In the genomic region with DNA sequence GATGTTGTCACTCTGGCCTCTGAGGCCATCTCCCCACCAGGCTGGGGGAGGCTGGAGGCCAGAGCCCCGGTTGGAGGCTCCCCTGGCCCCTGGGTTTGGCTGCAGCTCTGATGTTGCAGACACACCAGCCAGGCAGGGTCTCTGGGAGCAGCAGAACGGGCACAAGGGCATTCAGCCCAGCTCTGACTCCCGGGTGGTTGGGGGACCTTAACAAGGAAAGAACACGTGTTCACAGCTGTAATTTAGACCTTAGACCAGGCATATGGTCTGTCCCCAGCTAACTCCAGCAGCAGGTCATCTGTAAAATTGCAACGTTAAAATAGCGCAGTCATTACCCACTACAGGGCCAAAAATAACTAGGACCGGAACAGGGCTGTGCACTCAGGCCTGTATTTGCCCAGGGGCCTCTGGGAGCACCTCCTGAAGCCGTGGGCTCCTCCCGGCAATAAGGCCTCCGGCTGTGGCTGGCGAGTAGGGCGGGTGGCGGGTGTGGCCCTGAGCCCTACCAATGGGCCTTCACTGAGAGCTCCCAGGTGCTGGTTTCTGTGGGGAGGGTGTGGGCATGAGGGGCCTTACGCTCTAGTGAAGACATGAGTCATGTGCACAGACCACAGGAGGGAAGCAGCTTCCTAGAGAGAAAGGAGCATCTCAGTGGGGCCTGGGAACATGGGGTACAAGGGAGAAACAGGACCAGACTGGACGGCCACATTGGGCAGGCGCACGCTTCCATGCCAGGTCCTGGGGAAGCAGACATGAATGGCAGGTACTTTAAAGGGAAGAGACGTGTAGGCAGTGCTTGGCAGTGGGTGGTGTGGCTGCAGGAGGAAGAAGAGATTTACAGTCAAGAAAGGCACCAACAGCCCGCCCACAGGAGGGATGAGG, we compare ENCODE assay signal across 8 cellular contexts. TPM values are rescaled to one million over a fixed set of nuclear protein-coding genes. Genes with fewer than 3 reads are reported as not detected.
A peak's percentile ranks its signal among the peaks of the same experiment; 100 is the strongest.
DNase-seq lines count a peak whose midpoint lies in the region; ATAC-seq and TF ChIP-seq lines count a peak whose summit lies in the region.

No MANE protein-coding gene starts in this region.

- 77% methylated on average over 11 of the region's 19 CpGs; no CpG with 5 or more reads in 1 of the 2 experiments for WGBS in IMR-90 (ENCODE audit: extremely low coverage in 2 of 2, insufficient read length in 1 of 2), 2 experiments
- no CpG with 5 or more reads among the region's 19 CpGs for WGBS in mesendoderm (ENCODE audit: extremely low coverage, insufficient coverage, low lambda C conversion rate)

- no TSS peak for BruUV-seq in IMR-90 (replicated peaks; lab: Mats Ljungman, UMichigan)
- no TSS peak for BruUV-seq in MCF 10A (replicated peaks; lab: Mats Ljungman, UMichigan)

- H2BK20ac ChIP-seq in IMR-90 (ENCODE audit: low read depth, low read length) = peak overlapping the region; percentile 4; the same call in 1 of the 2 replicates

- DNase-seq in EH (ENCODE audit: low read depth) (peak; percentile 61), IMR-90 (peak; percentile 39), UCSD-AML1 (lab: John Stamatoyannopoulos, UW; ENCODE audit: unreplicated experiment) (peak; percentile 86), MCF 10A (ENCODE audit: unreplicated experiment) (peak; percentile 78), thoracic aorta (ENCODE audit: low spot score) (no peak), mesendoderm (no peak)

- peak overlapping the region; percentile 53 for H3K14ac ChIP-seq in IMR-90 (replicated peaks; ENCODE audit: low read depth, low read length)

- peak overlapping the region; percentile 3 for H2AK9ac ChIP-seq in IMR-90 (replicated peaks; ENCODE audit: low read depth, low read length, poor library complexity)

- in situ Hi-C loops in IMR-90 (cut with MboI; ENCODE audit: low sequenced_read_pairs) = no loop called here

- H3K36me3 ChIP-seq in IMR-90 (ENCODE audit: control insufficient read depth, insufficient read depth, low read length) (no peaks in the 10 kb centered on the region; the same call in 1 of the 2 replicates), muscle layer of duodenum (ENCODE audit: control insufficient read depth in 1 of 2, insufficient read depth in 2 of 2, low read length in 2 of 2) (no peaks in the 10 kb centered on the region), thoracic aorta (no peaks in the 10 kb centered on the region), mesendoderm (ENCODE audit: control insufficient read depth, insufficient read depth, low read length) (peaks cover 2% of the 10 kb centered on the region)

- H3K9me3 ChIP-seq in IMR-90 (ENCODE audit: control insufficient read depth, insufficient read depth, low read length) = no peaks in the 10 kb centered on the region
- H3K9me3 ChIP-seq in muscle layer of duodenum (ENCODE audit: control insufficient read depth in 1 of 2, low read length in 2 of 2) = no peaks in the 10 kb centered on the region
- no peaks in the 10 kb centered on the region for H3K9me3 ChIP-seq in thoracic aorta

- peaks cover 6% of the 10 kb centered on the region for H3K36me3 Mint-ChIP-seq in MCF 10A (ENCODE audit: insufficient read depth, unreplicated experiment)

- no peak overlapping the region for H2BK5ac ChIP-seq in IMR-90 (ENCODE audit: low read depth, low read length, poor library complexity, severe bottlenecking)
- no peak overlapping the region for H2BK5ac ChIP-seq in mesendoderm (ENCODE audit: low read length)

- no peak overlapping the region for H2AFZ ChIP-seq in IMR-90 (replicated peaks; ENCODE audit: low read length, poor library complexity)

- no peaks in the 10 kb centered on the region for H3K27me3 ChIP-seq in IMR-90 (ENCODE audit: control insufficient read depth, insufficient read depth, low read length)
- no peaks in the 10 kb centered on the region for H3K27me3 ChIP-seq in muscle layer of duodenum (ENCODE audit: low read depth, low read length)
- no peaks in the 10 kb centered on the region for H3K27me3 ChIP-seq in thoracic aorta (replicated peaks; ENCODE audit: insufficient read depth)
- H3K27me3 ChIP-seq in mesendoderm (ENCODE audit: insufficient read depth, low read length, poor library complexity) = no peaks in the 10 kb centered on the region

- H3K79me2 ChIP-seq in mesendoderm (ENCODE audit: control insufficient read depth, insufficient read depth, low read length) = no peaks in the 10 kb centered on the region

- H3K79me1 ChIP-seq in IMR-90 (ENCODE audit: low read depth in 1 of 2, low read length in 2 of 2) (peaks cover 30 to 82% of the 10 kb centered on the region in 2 experiments), mesendoderm (ENCODE audit: low read length) (peaks cover 1% of the 10 kb centered on the region)

- peaks cover 18% of the 10 kb centered on the region for H3K9me1 ChIP-seq in IMR-90 (ENCODE audit: insufficient read depth, low read length)

- H3K23ac ChIP-seq in IMR-90 (ENCODE audit: low read depth, low read length) (no peak overlapping the region), mesendoderm (ENCODE audit: low read length) (no peak overlapping the region)

- peaks cover 19% of the 10 kb centered on the region; the same call in 1 of the 2 replicates for H4K20me1 ChIP-seq in IMR-90 (ENCODE audit: insufficient read depth, low read length)

- POLR2A ChIA-PET in IMR-90 (lab: Charles Lee; ENCODE audit: unreplicated experiment) (no interaction called here), MCF 10A (lab: Yijun Ruan, JAX) (interaction anchor here (0.6 to 1.2 kb wide), 2 partner anchors 119 to 269 kb away, joined by 3 read pairs; no protein-coding TSS in a partner anchor)

- peak overlapping the region; percentile 4; the same call in 1 of the 2 replicates for H2BK120ac ChIP-seq in IMR-90 (ENCODE audit: low read depth, low read length)
- H2BK120ac ChIP-seq in mesendoderm (ENCODE audit: low read depth, low read length) = no peak overlapping the region

- CTCF ChIA-PET in IMR-90 (lab: Yijun Ruan, JAX) (interaction anchor here (1.1 kb wide), 1 partner anchor 18 kb away, joined by 4 read pairs; no protein-coding TSS in a partner anchor), MCF 10A (lab: Yijun Ruan, JAX) (interaction anchor here (0.6 to 3.1 kb wide), 7 partner anchors 15 to 222 kb away, joined by 3 to 14 read pairs (median 3); no protein-coding TSS in a partner anchor)

- H3K4me1 ChIP-seq in IMR-90 (ENCODE audit: control insufficient read depth, insufficient read depth, low read length) (peaks cover 22% of the 10 kb centered on the region), muscle layer of duodenum (ENCODE audit: control insufficient read depth in 1 of 2, insufficient read depth in 2 of 2, low read length in 2 of 2) (peaks cover 11 to 39% of the 10 kb centered on the region in 2 donors), thoracic aorta (ENCODE audit: control insufficient read depth in 1 of 2, low read depth in 2 of 2) (peaks cover 58 to 97% of the 10 kb centered on the region in 2 donors), mesendoderm (ENCODE audit: control insufficient read depth, low read depth, low read length) (no peaks in the 10 kb centered on the region)

- peak overlapping the region; percentile 38; the same call in 1 of the 2 replicates for H4K91ac ChIP-seq in IMR-90 (ENCODE audit: insufficient read depth, low read depth, low read length)

- H3K4me2 ChIP-seq in IMR-90 (ENCODE audit: low read depth, low read length) = no peak overlapping the region
- no peak overlapping the region for H3K4me2 ChIP-seq in mesendoderm (ENCODE audit: low read length)

- H3K4me3 ChIP-seq in IMR-90 (ENCODE audit: insufficient read depth, low read depth, low read length) (no peak overlapping the region), muscle layer of duodenum (ENCODE audit: low read depth in 1 of 2, low read length in 2 of 2) (no peak overlapping the region), thoracic aorta (peak overlapping the region; percentile 50), mesendoderm (ENCODE audit: low read length) (no peak overlapping the region)

- no peak for TF ChIP-seq RAD21 in IMR-90 (IDR thresholded peaks at IDR 0.05; ENCODE audit: low read length)

- TF ChIP-seq CTCF in IMR-90 (conservative IDR thresholded peaks at IDR 0.05; ENCODE audit: low read depth, low read length) = no peak
- TF ChIP-seq CTCF in MCF 10A (IDR thresholded peaks at IDR 0.05; ENCODE audit: unreplicated experiment) = no peak
- no peak for TF ChIP-seq CTCF in thoracic aorta (IDR thresholded peaks at IDR 0.05)

- H3K27me3 Mint-ChIP-seq in MCF 10A (ENCODE audit: insufficient read depth, unreplicated experiment) = no peaks in the 10 kb centered on the region

- H4K5ac ChIP-seq in IMR-90 (ENCODE audit: low read depth, low read length) = no peak overlapping the region; the same call in none of the 2 replicates
- H4K5ac ChIP-seq in mesendoderm (ENCODE audit: low read length) = no peak overlapping the region

- peak overlapping the region; percentile 87 for H2AK5ac ChIP-seq in IMR-90 (ENCODE audit: low read depth, low read length)
- no peak overlapping the region for H2AK5ac ChIP-seq in mesendoderm (ENCODE audit: low read length)

- dilution Hi-C loops in IMR-90 (cut with HindIII; ENCODE audit: low sequenced_read_pairs, unreplicated experiment) = no loop called here

- no peak for TF ChIP-seq POLR2A in IMR-90 (IDR thresholded peaks at IDR 0.05; ENCODE audit: low read depth, low read length)

- peak; percentile 80 for ATAC-seq in GM21528 (IDR thresholded peaks at IDR 0.05; ENCODE audit: low FRiP score, unreplicated experiment)
- ATAC-seq in IMR-90 (ENCODE audit: low read depth) = no peak; the same call in 1 of the 2 replicates
- peak; percentile 45 for ATAC-seq in thoracic aorta (ENCODE audit: insufficient number of reproducible peaks, low FRiP score, low read depth)

- no peak overlapping the region for H3K4me3 Mint-ChIP-seq in MCF 10A (ENCODE audit: unreplicated experiment)

- peak overlapping the region in 1 of 2 experiments; percentile 35; a peak in 1 of 4 replicates for H4K8ac ChIP-seq in IMR-90 (ENCODE audit: low read depth in 2 of 2, low read length in 2 of 2)
- no peak overlapping the region for H4K8ac ChIP-seq in mesendoderm (ENCODE audit: low read depth, low read length)

- intact Hi-C loops in IMR-90 (cut with micrococcal nuclease) = no loop called here
- intact Hi-C loops in MCF 10A (cut with micrococcal nuclease) = no loop called here

- H3K18ac ChIP-seq in IMR-90 (ENCODE audit: low read depth, low read length) (no peak overlapping the region), mesendoderm (ENCODE audit: low read length) (no peak overlapping the region)

- peak overlapping the region; percentile 65 for H3K27ac Mint-ChIP-seq in MCF 10A (ENCODE audit: low read depth, unreplicated experiment)

- H3K27ac ChIP-seq in IMR-90 (ENCODE audit: insufficient read depth, low read length) = no peak overlapping the region
- H3K27ac ChIP-seq in muscle layer of duodenum (ENCODE audit: low read length) = peak overlapping the region; percentile 9
- H3K27ac ChIP-seq in thoracic aorta = peak overlapping the region; percentile 85 to 92
- H3K27ac ChIP-seq in mesendoderm (ENCODE audit: low read depth, low read length) = no peak overlapping the region

- H3K4me1 Mint-ChIP-seq in MCF 10A (ENCODE audit: insufficient read depth, unreplicated experiment) = peaks cover 31% of the 10 kb centered on the region

- H3K56ac ChIP-seq in IMR-90 (ENCODE audit: extremely low read depth, insufficient read depth, low read length) (no peak overlapping the region), mesendoderm (ENCODE audit: low read length) (no peak overlapping the region)

- H3K9me3 Mint-ChIP-seq in MCF 10A (ENCODE audit: unreplicated experiment) = no peaks in the 10 kb centered on the region

- H3K9ac ChIP-seq in IMR-90 (ENCODE audit: low read depth, low read length) (no peak overlapping the region), mesendoderm (ENCODE audit: low read length) (no peak overlapping the region)

- H3K4ac ChIP-seq in IMR-90 (ENCODE audit: low read depth, low read length) (peak overlapping the region; percentile 69), mesendoderm (ENCODE audit: low read depth, low read length) (no peak overlapping the region)

- 0 out of 3 replicates have a peak overlapping the region, but pooled peaks have one; percentile 31 for H2BK15ac ChIP-seq in IMR-90 (ENCODE audit: low read depth, low read length)
- H2BK15ac ChIP-seq in mesendoderm (replicated peaks; ENCODE audit: low read depth) = no peak overlapping the region

RNA-seq across cellular contexts. Expression of gene LDLRAP1, which starts 6.1 kb away (rescaled TPM):
- 3.6 and 4.5 TPM in 2 replicates for total RNA-seq in IMR-90 (2012; rRNA removed)
- 13.5 and 14.4 TPM in 2 replicates for polyA plus RNA-seq in IMR-90 (2012; rRNA removed)
- 9.9 and 15.1 TPM in 2 replicates for polyA plus RNA-seq in IMR-90 (2012; cell fraction: cytosol; rRNA removed)
- polyA plus RNA-seq in IMR-90 (2012; cell fraction: nucleus; rRNA removed; ENCODE audit: low replicate concordance) = 19.7 and 24.6 TPM in 2 replicates
- total RNA-seq in MCF 10A (2022) = 10.3 and 14.0 TPM in 2 replicates
- total RNA-seq in thoracic aorta = 10 to 100 TPM; 35.2 to 55.2 TPM
- 11.7 TPM for polyA plus RNA-seq in mesendoderm (2013, experiment 1 of 2)
- 11.7 TPM for polyA plus RNA-seq in mesendoderm (2013, experiment 2 of 2)

Comparison
In these comparisons a context has a peak if more than half of its experiments do, and no peak if none do; other contexts are left out.
1. DNase-seq: peak in EH (single experiment), IMR-90 (single experiment), UCSD-AML1 (single experiment) and MCF 10A (single experiment); none in thoracic aorta (single experiment) and mesendoderm (single experiment).
2. H3K27ac ChIP-seq: peak in muscle layer of duodenum (single experiment) and thoracic aorta (2 of 2); none in IMR-90 (single experiment) and mesendoderm (single experiment).